Comparison of ENCODE assay signal across 17 cellular contexts in the genomic region with DNA sequence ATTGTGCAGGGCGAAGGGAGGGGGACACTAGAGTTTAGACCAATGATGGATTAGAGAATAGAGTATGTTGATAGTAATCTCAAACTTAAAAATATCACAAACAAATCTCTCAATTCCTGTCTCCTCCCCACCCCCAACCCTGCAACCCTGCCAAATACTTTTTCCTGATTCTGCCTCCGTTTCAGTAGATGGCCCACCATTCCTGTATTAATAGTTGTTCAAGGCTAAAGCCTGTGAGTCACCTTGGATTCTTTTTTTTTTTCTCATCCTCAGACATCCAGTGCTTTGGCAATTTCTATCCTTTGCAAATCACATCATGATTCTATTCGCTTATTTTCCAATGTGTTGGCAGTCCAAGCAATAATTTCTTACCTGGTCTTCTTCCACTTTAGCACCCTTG.
DNase-seq lines count a peak whose midpoint lies in the region; TF ChIP-seq lines count a peak whose summit lies in the region.
"Had no signal": no experiment of that assay in that cellular context is flagged by ENCODE, and none has a peak within 500 bp of the region (broad histone marks: within the 10 kb centered on the region; RNA-seq: fewer than 3 reads in every experiment).

No MANE protein-coding gene starts in this region.

- peak; percentile 18 for DNase-seq in AG10803 (ENCODE audit: low read depth)
- peak; percentile 30 for DNase-seq in HCEC 1CT
- peak; percentile 14 for DNase-seq in astrocyte of the hippocampus (ENCODE audit: low read depth, low spot score)
- peak; percentile 49 for DNase-seq in iris pigment epithelial cell (ENCODE audit: low read depth)
- no peak for DNase-seq in amygdala (lab: John Stamatoyannopoulos, UW)
- no peak for DNase-seq in HEK293T (ENCODE audit: extremely low spot score)
- DNase-seq in head of caudate nucleus: no peak
- DNase-seq: Calu3; CD4-positive, alpha-beta T cell; GDM1; H7; NCI-H1048; NCI-H2107; NCI-H226; NCI-H526 treated with DMSO at 0.1 percent for 48 hours; SHP77 treated with DMSO at 0.1 percent for 48 hours had no signal

- POLR2A ChIA-PET in HEK293T (lab: Yijun Ruan, JAX): no interaction called here

- no peak overlapping the region for H3K4me3 ChIP-seq in AG10803 (ENCODE audit: low read length)
- H3K4me3 ChIP-seq: K562 had no signal

- TF ChIP-seq CTCF in AG10803 (conservative IDR thresholded peaks at IDR 0.05; ENCODE audit: low read length): no peak

- intact Hi-C loops in head of caudate nucleus (cut with DNase I): no loop called here

- CTCF ChIA-PET in HEK293T (lab: Yijun Ruan, JAX): no interaction called here

TF ChIP-seq in HEK293T, 16 proteins besides CTCF, POLR2A, EP300 and RAD21:
- TF ChIP-seq CTBP1 (IDR thresholded peaks at IDR 0.05; ENCODE audit: borderline replicate concordance): no peak

Comparison
In these comparisons a context has a peak if more than half of its experiments do, and no peak if none do; other contexts are left out.
1. DNase-seq: peak in AG10803 (single experiment), HCEC 1CT (single experiment), astrocyte of the hippocampus (single experiment) and iris pigment epithelial cell (single experiment); none in amygdala (0 of 56), HEK293T (single experiment) and head of caudate nucleus (0 of 42).